Comparison of ENCODE assay signal across 8 cellular contexts in the genomic region with DNA sequence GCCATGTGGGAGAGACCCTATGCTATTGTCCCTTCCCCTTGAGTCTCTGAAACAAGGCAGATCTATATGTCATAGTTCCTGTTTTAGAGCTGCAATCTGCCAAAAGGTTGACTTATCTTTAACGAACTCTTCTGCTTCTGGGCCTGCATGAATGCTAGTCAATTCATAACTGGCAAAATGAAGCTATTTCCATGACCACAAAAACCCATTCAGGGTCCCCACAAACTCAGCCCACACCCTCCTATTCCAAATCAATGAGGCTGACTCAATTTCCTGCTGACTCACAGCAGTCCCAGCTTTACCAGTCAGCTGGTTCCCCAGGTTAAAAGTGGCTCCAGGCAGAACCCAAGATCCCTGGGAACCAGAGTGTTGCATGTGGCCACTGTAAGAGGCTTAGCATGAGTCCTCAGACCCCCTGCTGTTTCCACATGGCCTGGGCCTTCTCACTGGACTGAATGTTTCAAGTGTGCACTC. TPM values are rescaled to one million over a fixed set of nuclear protein-coding genes. Genes with fewer than 3 reads are reported as not detected.
A peak's percentile ranks its signal among the peaks of the same experiment; 100 is the strongest.
DNase-seq lines count a peak whose midpoint lies in the region; ATAC-seq and TF ChIP-seq lines count a peak whose summit lies in the region.

No MANE protein-coding gene starts in this region.

- H3K4me3 ChIP-seq in AG09309 (ENCODE audit: control insufficient read depth, low read depth, low read length) (no peak overlapping the region), WERI-Rb-1 (ENCODE audit: low read depth, low read length) (no peak overlapping the region), smooth muscle cell (no peak overlapping the region)

- no peaks in the 10 kb centered on the region for H3K36me3 Mint-ChIP-seq in activated CD8-positive, alpha-beta T cell treated with anti-CD3 and anti-CD28 coated beads for 36 hours (ENCODE audit: low read depth)

- intact Hi-C loops in posterior cingulate gyrus (cut with DNase I) = no loop called here
- intact Hi-C loops in activated CD8-positive, alpha-beta T cell treated with anti-CD3 and anti-CD28 coated beads for 36 hours (cut with micrococcal nuclease) = no loop called here

- H3K4me3 Mint-ChIP-seq in activated CD8-positive, alpha-beta T cell treated with anti-CD3 and anti-CD28 coated beads for 36 hours = no peak overlapping the region

- peak; percentile 88 for DNase-seq in AG09309 (ENCODE audit: low read depth)
- peak; percentile 96 for DNase-seq in WERI-Rb-1
- DNase-seq in smooth muscle cell (lab: John Stamatoyannopoulos, UW; ENCODE audit: unreplicated experiment) = no peak
- no peak for DNase-seq in stimulated activated CD4-positive, alpha-beta T cell treated with anti-CD3 and anti-CD28 coated beads, Interleukin-12 subunit alpha, Interleukin-12 subunit beta, amount 100 ng/mL, for 4 hours
- DNase-seq in posterior cingulate gyrus = no peak
- no peak for DNase-seq in activated CD8-positive, alpha-beta T cell treated with anti-CD3 and anti-CD28 coated beads for 36 hours

- H3K27ac ChIP-seq in WERI-Rb-1 (peak overlapping the region; percentile 59), smooth muscle cell (ENCODE audit: low read depth) (peak overlapping the region; percentile 67)

- TF ChIP-seq CTCF in AG09309 (IDR thresholded peaks at IDR 0.05; ENCODE audit: control insufficient read depth, insufficient read depth, low read depth, low read length, missing control alignments) (no peak), WERI-Rb-1 (IDR thresholded peaks at IDR 0.05; ENCODE audit: low read depth, low read length) (no peak), smooth muscle cell (IDR thresholded peaks at IDR 0.05; ENCODE audit: borderline replicate concordance, insufficient read depth, poor library complexity, severe bottlenecking) (no peak)
- TF ChIP-seq CTCF in activated CD8-positive, alpha-beta T cell treated with anti-CD3 and anti-CD28 coated beads for 36 hours (IDR thresholded peaks at IDR 0.05) = no peak

- H3K27me3 ChIP-seq in WERI-Rb-1 (ENCODE audit: insufficient read depth, low read depth, severe bottlenecking) = no peaks in the 10 kb centered on the region
- H3K27me3 ChIP-seq in smooth muscle cell (ENCODE audit: low read depth) = no peaks in the 10 kb centered on the region

- H3K36me3 ChIP-seq in WERI-Rb-1 = no peaks in the 10 kb centered on the region
- H3K36me3 ChIP-seq in smooth muscle cell (ENCODE audit: low read depth) = no peaks in the 10 kb centered on the region

- no peaks in the 10 kb centered on the region for H3K9me3 ChIP-seq in WERI-Rb-1 (ENCODE audit: severe bottlenecking)
- H3K9me3 ChIP-seq in smooth muscle cell (replicated peaks; ENCODE audit: low read depth) = no peaks in the 10 kb centered on the region

- H3K4me1 ChIP-seq in smooth muscle cell (ENCODE audit: low read depth) = peaks cover 16% of the 10 kb centered on the region

- peak; percentile 60 for ATAC-seq in GM19372 (IDR thresholded peaks at IDR 0.05; ENCODE audit: low read depth, unreplicated experiment)
- ATAC-seq in HG03196 (IDR thresholded peaks at IDR 0.05; ENCODE audit: unreplicated experiment) = peak; percentile 70
- no peak for ATAC-seq in activated CD8-positive, alpha-beta T cell treated with anti-CD3 and anti-CD28 coated beads for 36 hours

- H3K4me1 Mint-ChIP-seq in activated CD8-positive, alpha-beta T cell treated with anti-CD3 and anti-CD28 coated beads for 36 hours (ENCODE audit: low read depth) = no peaks in the 10 kb centered on the region

- POLR2A ChIA-PET in activated CD8-positive, alpha-beta T cell treated with anti-CD3 and anti-CD28 coated beads for 36 hours (lab: Charles Lee) = no interaction called here

- no peaks in the 10 kb centered on the region for H4K20me1 ChIP-seq in smooth muscle cell (ENCODE audit: low read depth)

- 18% methylated on average over 1 of the region's 1 CpG for WGBS in smooth muscle cell (ENCODE audit: low lambda C conversion rate)

- H3K79me2 ChIP-seq in smooth muscle cell (ENCODE audit: low read depth) = no peaks in the 10 kb centered on the region

- CTCF ChIA-PET in activated CD8-positive, alpha-beta T cell treated with anti-CD3 and anti-CD28 coated beads for 36 hours (lab: Charles Lee) = interaction anchor here (1.0 kb wide), 1 partner anchor 19 kb away, joined by 3 read pairs; no protein-coding TSS in a partner anchor

- no peaks in the 10 kb centered on the region for H3K27me3 Mint-ChIP-seq in activated CD8-positive, alpha-beta T cell treated with anti-CD3 and anti-CD28 coated beads for 36 hours

- H3K4me2 ChIP-seq in smooth muscle cell = peak overlapping the region; percentile 40

- H3K9ac ChIP-seq in smooth muscle cell (ENCODE audit: low read depth) = no peak overlapping the region

- H2AFZ ChIP-seq in smooth muscle cell (ENCODE audit: low read depth) = no peak overlapping the region

- H3K27ac Mint-ChIP-seq in activated CD8-positive, alpha-beta T cell treated with anti-CD3 and anti-CD28 coated beads for 36 hours = no peak overlapping the region

- peaks cover 12% of the 10 kb centered on the region for H3F3A ChIP-seq in smooth muscle cell (ENCODE audit: low read depth)

- no peaks in the 10 kb centered on the region for H3K9me3 Mint-ChIP-seq in activated CD8-positive, alpha-beta T cell treated with anti-CD3 and anti-CD28 coated beads for 36 hours

RNA-seq across cellular contexts. Expression of a gene that starts 25.2 kb away (rescaled TPM):
- 24.4 and 29.8 TPM in 2 replicates for total RNA-seq in smooth muscle cell
- 60.9 and 71.9 TPM in 2 replicates for polyA plus RNA-seq in smooth muscle cell
- total RNA-seq in activated CD8-positive, alpha-beta T cell treated with anti-CD3 and anti-CD28 coated beads for 36 hours = not detected

Comparison
In these comparisons a context has a peak if more than half of its experiments do, and no peak if none do; other contexts are left out.
1. DNase-seq: peak in AG09309 (single experiment) and WERI-Rb-1 (single experiment); none in smooth muscle cell (single experiment), stimulated activated CD4-positive, alpha-beta T cell treated with anti-CD3 and anti-CD28 coated beads, Interleukin-12 subunit alpha, Interleukin-12 subunit beta, amount 100 ng/mL, for 4 hours (single experiment), posterior cingulate gyrus (0 of 10) and activated CD8-positive, alpha-beta T cell treated with anti-CD3 and anti-CD28 coated beads for 36 hours (single experiment).
2. RNA of a gene that starts 25.2 kb away (total RNA-seq): 24.4 to 29.8 TPM in smooth muscle cell; not detected in activated CD8-positive, alpha-beta T cell treated with anti-CD3 and anti-CD28 coated beads for 36 hours; every median in the first group is over 10 times any median in the second.